1 cellular context compared by ENCODE assay signal in the genomic region with DNA sequence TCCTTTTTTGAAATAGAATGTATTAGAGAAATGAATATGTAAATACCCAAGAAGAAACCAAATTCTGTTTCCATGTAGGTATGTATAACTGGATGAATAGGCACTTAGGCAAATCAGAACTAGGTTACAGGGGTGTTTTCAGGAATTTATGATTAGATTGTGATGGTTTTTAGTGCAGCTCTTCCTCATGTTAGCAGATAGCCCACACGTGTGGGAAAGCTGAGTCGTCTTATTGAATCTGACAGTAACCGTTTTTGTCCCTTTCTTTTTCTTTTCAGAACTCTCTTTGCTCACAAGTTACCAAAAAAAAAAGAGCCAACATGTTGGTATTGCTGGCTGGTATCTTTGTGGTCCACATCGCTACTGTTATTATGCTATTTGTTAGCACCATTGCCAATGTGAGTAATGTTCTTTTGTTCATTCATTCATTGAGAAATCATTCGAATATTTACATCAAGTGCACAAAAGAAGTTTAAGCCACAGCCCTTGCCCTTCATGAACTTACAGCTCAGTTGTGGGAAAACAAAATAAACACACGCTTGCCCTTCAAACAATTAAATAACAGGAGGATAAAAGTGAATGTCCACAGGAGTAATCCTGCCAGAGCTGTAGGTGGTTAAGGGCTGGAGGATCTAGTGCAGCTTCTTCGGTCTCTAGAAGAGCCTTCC.
TF ChIP-seq lines count a peak whose summit lies in the region.

No MANE protein-coding gene starts in this region.

TF ChIP-seq in HCT116, 20 proteins besides CTCF, POLR2A, EP300 and RAD21 (continued from another document):
- TF ChIP-seq REST (IDR thresholded peaks at IDR 0.05; ENCODE audit: low read depth), result no peak
